In genomic region chr3:14718539-14718938, GRCh38 we compare ENCODE assay signal across 24 cellular contexts. TPM values are rescaled to one million over a fixed set of nuclear protein-coding genes. Genes with fewer than 3 reads are reported as not detected.
A peak's percentile ranks its signal among the peaks of the same experiment; 100 is the strongest.
DNase-seq lines count a peak whose midpoint lies in the region; ATAC-seq and TF ChIP-seq lines count a peak whose summit lies in the region.
"Had no signal": no experiment of that assay in that cellular context is flagged by ENCODE, and none has a peak within 500 bp of the region (broad histone marks: within the 10 kb centered on the region; RNA-seq: fewer than 3 reads in every experiment).

No MANE protein-coding gene starts in this region.

- intact Hi-C loops in mammary epithelial cell (cut with micrococcal nuclease) = no loop called here

- no peaks in the 10 kb centered on the region for H3K4me1 ChIP-seq in mammary epithelial cell (ENCODE audit: insufficient read depth, low read length)
- H3K4me1 ChIP-seq: psoas muscle had no signal

- H3K9ac ChIP-seq in mammary epithelial cell (ENCODE audit: insufficient read depth, low read length) = no peak overlapping the region

- H3K27ac Mint-ChIP-seq in nephron = peak overlapping the region; percentile 6 to 77 (median 66)
- H3K27ac Mint-ChIP-seq: activated CD4-positive, alpha-beta T cell treated with anti-CD3 and anti-CD28 coated beads, Interleukin-2, amount 10 ng/mL, durations not matched to agents 24 days and 14 days; activated naive CD4-positive, alpha-beta T cell treated with anti-CD3 and anti-CD28 coated beads, Interleukin-2, amount 10 ng/mL, durations not matched to agents 7 days and 5 days; dendritic cell treated with granulocyte-macrophage colony-stimulating factor and Interleukin-4, amounts not matched to agents 40 ng/mL and 50 ng/mL, for 4 days; stimulated activated memory B cell treated with anti-CD40 and anti-IgM and Interleukin-4, amounts not matched to agents 10 μg/mL and 1 μg/mL and 100 μg/mL, for 72 hours had no signal

- H3K4me1 Mint-ChIP-seq in nephron = peaks cover 7% of the 10 kb centered on the region
- H3K4me1 Mint-ChIP-seq: activated CD4-positive, alpha-beta T cell treated with anti-CD3 and anti-CD28 coated beads, Interleukin-2, amount 10 ng/mL, durations not matched to agents 24 days and 14 days; stimulated activated memory B cell treated with anti-CD40 and anti-IgM and Interleukin-4, amounts not matched to agents 10 μg/mL and 1 μg/mL and 100 μg/mL, for 72 hours had no signal

- H3K9me3 Mint-ChIP-seq in nephron = peaks cover 3% of the 10 kb centered on the region
- H3K9me3 Mint-ChIP-seq: activated CD4-positive, alpha-beta T cell treated with anti-CD3 and anti-CD28 coated beads, Interleukin-2, amount 10 ng/mL, durations not matched to agents 24 days and 14 days; activated naive CD4-positive, alpha-beta T cell treated with anti-CD3 and anti-CD28 coated beads, Interleukin-2, amount 10 ng/mL, durations not matched to agents 7 days and 5 days had no signal

- H3K4me3 ChIP-seq in mammary epithelial cell (replicated peaks in 1 of 3; ENCODE audit: insufficient read depth in 1 of 3, low read depth in 2 of 3, low read length in 3 of 3) = no peak overlapping the region
- H3K4me3 ChIP-seq in coronary artery = no peak overlapping the region
- H3K4me3 ChIP-seq: lung, psoas muscle, skin epidermis had no signal

- CTCF ChIA-PET in mammary epithelial cell (lab: Charles Lee; ENCODE audit: low non-redundant PET) = no interaction called here

- dilution Hi-C loops in mammary epithelial cell (cut with HindIII; ENCODE audit: low sequenced_read_pairs) = no loop called here

- TF ChIP-seq CTCF in nephron (IDR thresholded peaks at IDR 0.05; ENCODE audit: unreplicated experiment in 3 of 3) (no peak), mammary epithelial cell (conservative IDR thresholded peaks at IDR 0.05 in 1 of 2, IDR thresholded peaks at IDR 0.05 in 1 of 2; ENCODE audit: extremely low read depth in 1 of 2, insufficient read depth in 1 of 2, low read depth in 1 of 2, low read length in 2 of 2) (no peak), coronary artery (IDR thresholded peaks at IDR 0.05) (no peak)

- no peak overlapping the region for H3K4me3 Mint-ChIP-seq in nephron
- H3K4me3 Mint-ChIP-seq: activated CD4-positive, alpha-beta T cell treated with anti-CD3 and anti-CD28 coated beads, Interleukin-2, amount 10 ng/mL, durations not matched to agents 24 days and 14 days; activated naive CD4-positive, alpha-beta T cell treated with anti-CD3 and anti-CD28 coated beads, Interleukin-2, amount 10 ng/mL, durations not matched to agents 7 days and 5 days; dendritic cell treated with granulocyte-macrophage colony-stimulating factor and Interleukin-4, amounts not matched to agents 40 ng/mL and 50 ng/mL, for 4 days; stimulated activated memory B cell treated with anti-CD40 and anti-IgM and Interleukin-4, amounts not matched to agents 10 μg/mL and 1 μg/mL and 100 μg/mL, for 72 hours had no signal

- H2AFZ ChIP-seq in mammary epithelial cell (ENCODE audit: low read depth, low read length) = no peak overlapping the region

- DNase-seq in pons (ENCODE audit: low spot score) (no peak), mammary epithelial cell (no peak), coronary artery (ENCODE audit: low spot score) (no peak)
- DNase-seq: activated naive CD4-positive, alpha-beta T cell treated with anti-CD3 and anti-CD28 coated beads, Interleukin-2, amount 10 ng/mL, durations not matched to agents 7 days and 5 days; aorta; H7; NCI-H1092 treated with DMSO at 0.1 percent for 48 hours; NCI-H446 treated with DMSO at 0.1 percent for 48 hours; psoas muscle; T-helper 2 cell had no signal

- no peaks in the 10 kb centered on the region for H3K9me3 ChIP-seq in mammary epithelial cell (replicated peaks; ENCODE audit: insufficient read depth, low read length)
- H3K9me3 ChIP-seq: psoas muscle had no signal

- no peaks in the 10 kb centered on the region for H4K20me1 ChIP-seq in mammary epithelial cell (ENCODE audit: insufficient read depth, low read length)

- H3K4me2 ChIP-seq in mammary epithelial cell (ENCODE audit: insufficient read depth, low read depth, low read length) = no peak overlapping the region

- no peaks in the 10 kb centered on the region for H3K27me3 ChIP-seq in mammary epithelial cell (ENCODE audit: insufficient read depth, low read length)

- H3K27ac ChIP-seq in mammary epithelial cell (ENCODE audit: insufficient read depth, low read depth, low read length) (no peak overlapping the region), coronary artery (no peak overlapping the region)
- H3K27ac ChIP-seq: C4-2B, psoas muscle, skin epidermis had no signal

- no peaks in the 10 kb centered on the region for H3K79me2 ChIP-seq in mammary epithelial cell (ENCODE audit: insufficient read depth, low read length)

- WGBS in mammary epithelial cell (ENCODE audit: low coverage, missing lambda C conversion rate) = 73% methylated on average over 2 of the region's 2 CpGs

- in situ Hi-C loops in mammary epithelial cell (cut with MboI; ENCODE audit: low sequenced_read_pairs in 2 of 2) = no loop called here

- peaks cover 4% of the 10 kb centered on the region for H3K27me3 Mint-ChIP-seq in nephron (ENCODE audit: low read depth)
- H3K27me3 Mint-ChIP-seq: activated CD4-positive, alpha-beta T cell treated with anti-CD3 and anti-CD28 coated beads, Interleukin-2, amount 10 ng/mL, durations not matched to agents 24 days and 14 days; activated naive CD4-positive, alpha-beta T cell treated with anti-CD3 and anti-CD28 coated beads, Interleukin-2, amount 10 ng/mL, durations not matched to agents 7 days and 5 days had no signal

- ATAC-seq in GM18502 (IDR thresholded peaks at IDR 0.05; ENCODE audit: poor library complexity, unreplicated experiment) (peak; percentile 62), GM21390 (IDR thresholded peaks at IDR 0.05; ENCODE audit: unreplicated experiment) (peak; percentile 72), HG03066 (IDR thresholded peaks at IDR 0.05; ENCODE audit: low read depth, unreplicated experiment) (peak; percentile 68)
- ATAC-seq: psoas muscle; stimulated activated memory B cell treated with anti-CD40 and anti-IgM and Interleukin-4, amounts not matched to agents 10 μg/mL and 1 μg/mL and 100 μg/mL, for 72 hours had no signal

- no peaks in the 10 kb centered on the region for H3K36me3 Mint-ChIP-seq in nephron (ENCODE audit: low read depth)
- H3K36me3 Mint-ChIP-seq: activated naive CD4-positive, alpha-beta T cell treated with anti-CD3 and anti-CD28 coated beads, Interleukin-2, amount 10 ng/mL, durations not matched to agents 7 days and 5 days had no signal

- no TSS peak for BruUV-seq in mammary epithelial cell (replicated peaks; lab: Mats Ljungman, UMichigan)

- H3K36me3 ChIP-seq in mammary epithelial cell (ENCODE audit: insufficient read depth, low read length) = no peaks in the 10 kb centered on the region

RNA-seq across cellular contexts. Expression of gene C3orf20, which starts 43.6 kb away (rescaled TPM):
- under 1 TPM; 0.12 to 0.17 TPM for total RNA-seq in mammary epithelial cell
- not detected for polyA plus RNA-seq in mammary epithelial cell
- polyA minus RNA-seq in mammary epithelial cell = not detected
- total RNA-seq: fibroblast of lung, SK-MEL-5, temporal lobe had no signal
- polyA plus RNA-seq: aorta, fibroblast of lung, keratinocyte had no signal
